In the genomic region with DNA sequence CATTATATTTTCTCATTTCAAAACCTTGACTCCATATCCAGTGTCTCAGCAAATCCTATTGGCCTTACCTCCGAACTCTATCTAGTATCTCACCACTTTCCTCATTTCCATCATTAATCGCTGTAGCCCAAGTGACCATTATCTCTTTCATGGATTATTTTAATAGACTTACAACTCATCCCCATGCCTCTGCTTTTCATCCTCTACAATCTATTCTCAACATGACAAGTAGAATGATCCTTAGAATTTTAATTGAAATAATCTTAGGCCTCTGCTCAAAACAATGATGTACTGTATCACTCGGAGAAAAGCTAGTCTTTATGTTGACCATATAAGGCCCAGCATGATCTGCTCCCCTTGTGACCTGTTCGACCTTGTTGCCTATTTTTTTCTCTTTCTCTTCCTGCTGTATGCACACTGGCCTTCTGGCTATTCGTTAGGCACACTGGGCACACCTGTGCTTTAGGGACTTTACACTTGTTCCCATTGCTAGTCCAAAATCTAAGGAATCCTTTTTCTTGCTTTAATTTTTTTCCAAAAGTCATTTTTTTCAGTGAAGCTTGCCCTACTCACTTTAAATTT, we compare ENCODE assay signal across 9 cellular contexts. TPM values are rescaled to one million over a fixed set of nuclear protein-coding genes. Genes with fewer than 3 reads are reported as not detected.
A peak's percentile ranks its signal among the peaks of the same experiment; 100 is the strongest.
DNase-seq lines count a peak whose midpoint lies in the region; ATAC-seq and TF ChIP-seq lines count a peak whose summit lies in the region.
"Had no signal": no experiment of that assay in that cellular context is flagged by ENCODE, and none has a peak within 500 bp of the region (broad histone marks: within the 10 kb centered on the region; RNA-seq: fewer than 3 reads in every experiment).

No MANE protein-coding gene starts in this region.

- H3K27me3 ChIP-seq in right lobe of liver: no peaks in the 10 kb centered on the region
- H3K27me3 ChIP-seq in upper lobe of left lung: no peaks in the 10 kb centered on the region
- H3K27me3 ChIP-seq: BLaER1 had no signal

- H3K4me1 Mint-ChIP-seq in WTC11: peaks cover 54% of the 10 kb centered on the region

- peaks cover 6% of the 10 kb centered on the region; the same call in 1 of the 2 replicates for H3K36me3 Mint-ChIP-seq in WTC11

- H3K9me3 ChIP-seq in right lobe of liver: no peaks in the 10 kb centered on the region
- no peaks in the 10 kb centered on the region for H3K9me3 ChIP-seq in upper lobe of left lung
- H3K9me3 ChIP-seq: BLaER1 had no signal

- H3K27ac Mint-ChIP-seq in WTC11: 0 out of 2 replicates have a peak overlapping the region, but pooled peaks have one; percentile 15

- no peak for TF ChIP-seq EP300 in upper lobe of left lung (IDR thresholded peaks at IDR 0.05)

- TF ChIP-seq CTCF in WTC11 (IDR thresholded peaks at IDR 0.05) (no peak), right lobe of liver (IDR thresholded peaks at IDR 0.05) (no peak), upper lobe of left lung (IDR thresholded peaks at IDR 0.05) (no peak)

- WGBS in right lobe of liver (ENCODE audit: insufficient coverage, low coverage, low lambda C conversion rate, missing lambda C conversion rate): 85% methylated on average over 5 of the region's 5 CpGs
- WGBS in upper lobe of left lung, 2 donors: 84 to 94% methylated on average over 5 of the region's 5 CpGs

- no peak overlapping the region for H3K4me3 Mint-ChIP-seq in WTC11

- H3K9me3 Mint-ChIP-seq in WTC11: no peaks in the 10 kb centered on the region; the same call in 1 of the 2 replicates

- intact Hi-C loops in Right ventricle myocardium inferior (cut with DNase I): no loop called here
- intact Hi-C loops in cardiac septum (cut with DNase I): no loop called here
- intact Hi-C loops in right lobe of liver (cut with DNase I): no loop called here

- H3K4me1 ChIP-seq in right lobe of liver (peaks cover 0 to 20% (median 1%) of the 10 kb centered on the region in 4 donors), upper lobe of left lung (peaks cover 13 to 32% (median 16%) of the 10 kb centered on the region in 4 donors)
- H3K4me1 ChIP-seq: BLaER1 had no signal

- no peaks in the 10 kb centered on the region for H3K27me3 Mint-ChIP-seq in WTC11 (ENCODE audit: low read depth)

- DNase-seq in Right ventricle myocardium inferior (ENCODE audit: missing footprints) (no peak), cardiac septum (ENCODE audit: low spot score) (no peak), WTC11 (ENCODE audit: low spot score) (no peak), right lobe of liver (no peak), upper lobe of left lung (no peak), NCI-H146 treated with DMSO at 0.1 percent for 48 hours (lab: John Stamatoyannopoulos, UW; ENCODE audit: unreplicated experiment) (no peak), G401 (ENCODE audit: low spot score) (no peak)

- CTCF ChIA-PET in WTC11 (lab: Charles Lee): no interaction called here

- H3K4me3 ChIP-seq in right lobe of liver (no peak overlapping the region), upper lobe of left lung (peak overlapping the region in 1 of 4 donors; percentile 15)
- H3K4me3 ChIP-seq: BLaER1 had no signal

- no peaks in the 10 kb centered on the region for H3K36me3 ChIP-seq in right lobe of liver
- H3K36me3 ChIP-seq in upper lobe of left lung: peaks cover 0 to 3% (median 0%) of the 10 kb centered on the region in 4 donors
- H3K36me3 ChIP-seq: BLaER1 had no signal

- in situ Hi-C loops in G401 (cut with HindIII; ENCODE audit: low sequenced_read_pairs): loop anchor here (5.0 kb wide), 1 partner anchor 37 kb away; no protein-coding TSS in a partner anchor

- POLR2A ChIA-PET in WTC11 (lab: Charles Lee): no interaction called here

- TF ChIP-seq POLR2A in right lobe of liver (IDR thresholded peaks at IDR 0.05): no peak
- TF ChIP-seq POLR2A in upper lobe of left lung (IDR thresholded peaks at IDR 0.05): no peak

- ATAC-seq in Right ventricle myocardium inferior (peak; percentile 28), WTC11 (no peak), right lobe of liver (peak; percentile 23 to 62 (median 48)), upper lobe of left lung (ENCODE audit: low FRiP score in 2 of 2) (no peak), HG03095 (IDR thresholded peaks at IDR 0.05; ENCODE audit: unreplicated experiment) (no peak)

- peak overlapping the region; percentile 56 to 63 (median 62) for H3K27ac ChIP-seq in right lobe of liver
- H3K27ac ChIP-seq in upper lobe of left lung: peak overlapping the region; percentile 43 to 74 (median 65)
- H3K27ac ChIP-seq: BLaER1 had no signal

TF ChIP-seq in WTC11, 78 proteins besides CTCF, POLR2A, EP300 and RAD21:
- TF ChIP-seq NFATC4 (CRISPR knock-in tag; IDR thresholded peaks at IDR 0.05) (no peak), SOX15 (CRISPR knock-in tag; IDR thresholded peaks at IDR 0.05) (no peak), NR1H2 (CRISPR knock-in tag; IDR thresholded peaks at IDR 0.05) (no peak), RELA (CRISPR knock-in tag; IDR thresholded peaks at IDR 0.05; ENCODE audit: borderline replicate concordance) (no peak), GABPB1 (CRISPR knock-in tag; IDR thresholded peaks at IDR 0.05) (no peak), CBFB (CRISPR knock-in tag; IDR thresholded peaks at IDR 0.05; ENCODE audit: low read depth) (no peak), CREB1 (CRISPR knock-in tag; IDR thresholded peaks at IDR 0.05) (no peak), TCF7 (CRISPR knock-in tag; IDR thresholded peaks at IDR 0.05; ENCODE audit: low read depth) (no peak), KAT7 (CRISPR knock-in tag; IDR thresholded peaks at IDR 0.05; ENCODE audit: borderline replicate concordance) (no peak)
- TF ChIP-seq, protein P1, sequence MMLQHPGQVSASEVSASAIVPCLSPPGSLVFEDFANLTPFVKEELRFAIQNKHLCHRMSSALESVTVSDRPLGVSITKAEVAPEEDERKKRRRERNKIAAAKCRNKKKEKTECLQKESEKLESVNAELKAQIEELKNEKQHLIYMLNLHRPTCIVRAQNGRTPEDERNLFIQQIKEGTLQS (CRISPR knock-in tag; conservative IDR thresholded peaks at IDR 0.05): no peak
- TF ChIP-seq, protein P2, sequence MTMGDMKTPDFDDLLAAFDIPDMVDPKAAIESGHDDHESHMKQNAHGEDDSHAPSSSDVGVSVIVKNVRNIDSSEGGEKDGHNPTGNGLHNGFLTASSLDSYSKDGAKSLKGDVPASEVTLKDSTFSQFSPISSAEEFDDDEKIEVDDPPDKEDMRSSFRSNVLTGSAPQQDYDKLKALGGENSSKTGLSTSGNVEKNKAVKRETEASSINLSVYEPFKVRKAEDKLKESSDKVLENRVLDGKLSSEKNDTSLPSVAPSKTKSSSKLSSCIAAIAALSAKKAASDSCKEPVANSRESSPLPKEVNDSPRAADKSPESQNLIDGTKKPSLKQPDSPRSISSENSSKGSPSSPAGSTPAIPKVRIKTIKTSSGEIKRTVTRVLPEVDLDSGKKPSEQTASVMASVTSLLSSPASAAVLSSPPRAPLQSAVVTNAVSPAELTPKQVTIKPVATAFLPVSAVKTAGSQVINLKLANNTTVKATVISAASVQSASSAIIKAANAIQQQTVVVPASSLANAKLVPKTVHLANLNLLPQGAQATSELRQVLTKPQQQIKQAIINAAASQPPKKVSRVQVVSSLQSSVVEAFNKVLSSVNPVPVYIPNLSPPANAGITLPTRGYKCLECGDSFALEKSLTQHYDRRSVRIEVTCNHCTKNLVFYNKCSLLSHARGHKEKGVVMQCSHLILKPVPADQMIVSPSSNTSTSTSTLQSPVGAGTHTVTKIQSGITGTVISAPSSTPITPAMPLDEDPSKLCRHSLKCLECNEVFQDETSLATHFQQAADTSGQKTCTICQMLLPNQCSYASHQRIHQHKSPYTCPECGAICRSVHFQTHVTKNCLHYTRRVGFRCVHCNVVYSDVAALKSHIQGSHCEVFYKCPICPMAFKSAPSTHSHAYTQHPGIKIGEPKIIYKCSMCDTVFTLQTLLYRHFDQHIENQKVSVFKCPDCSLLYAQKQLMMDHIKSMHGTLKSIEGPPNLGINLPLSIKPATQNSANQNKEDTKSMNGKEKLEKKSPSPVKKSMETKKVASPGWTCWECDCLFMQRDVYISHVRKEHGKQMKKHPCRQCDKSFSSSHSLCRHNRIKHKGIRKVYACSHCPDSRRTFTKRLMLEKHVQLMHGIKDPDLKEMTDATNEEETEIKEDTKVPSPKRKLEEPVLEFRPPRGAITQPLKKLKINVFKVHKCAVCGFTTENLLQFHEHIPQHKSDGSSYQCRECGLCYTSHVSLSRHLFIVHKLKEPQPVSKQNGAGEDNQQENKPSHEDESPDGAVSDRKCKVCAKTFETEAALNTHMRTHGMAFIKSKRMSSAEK (CRISPR knock-in tag; IDR thresholded peaks at IDR 0.05; ENCODE audit: borderline replicate concordance): no peak

RNA-seq across cellular contexts. Expression of a gene that starts 21.4 kb away (rescaled TPM):
- total RNA-seq in Right ventricle myocardium inferior: 35.6 TPM
- 20.7 TPM for total RNA-seq in cardiac septum
- 12.2 to 15.6 TPM (median 13.5 TPM) in 3 replicates for total RNA-seq in WTC11 (2021)
- 1 to 10 TPM; 4.1 to 9.4 (median 6.9) TPM for total RNA-seq in right lobe of liver
- total RNA-seq in upper lobe of left lung: 10 to 100 TPM in 3 of 6 donors, 1 to 10 TPM in 3; 3.1 to 19.3 (median 9.0) TPM
- total RNA-seq in G401 (2014; rRNA removed; shearing (Covaris generic)): 8.4 and 16.3 TPM in 2 replicates

RNA-seq across cellular contexts. Expression of a gene that starts 52.8 kb away (rescaled TPM):
- total RNA-seq in Right ventricle myocardium inferior (3.8 TPM), cardiac septum (2.7 TPM), WTC11 (2021) (0.37 to 2.1 TPM (median 0.73 TPM) in 3 replicates), right lobe of liver (1 to 10 TPM; 2.5 to 9.9 (median 5.2) TPM), upper lobe of left lung (10 to 100 TPM; 10.2 to 61.8 (median 24.0) TPM)
- total RNA-seq in G401 (2014; rRNA removed; shearing (Covaris generic)): not detected in 2 replicates

Comparison
In these comparisons a context has a peak if more than half of its experiments do, and no peak if none do; other contexts are left out.
1. ATAC-seq: peak in Right ventricle myocardium inferior (single experiment) and right lobe of liver (4 of 4); none in WTC11 (single experiment), upper lobe of left lung (0 of 2) and HG03095 (single experiment).